Comparison of ENCODE assay signal across 8 cellular contexts in genomic region chr19:47746129-47746528, GRCh38. TPM values are rescaled to one million over a fixed set of nuclear protein-coding genes. Genes with fewer than 3 reads are reported as not detected.
A peak's percentile ranks its signal among the peaks of the same experiment; 100 is the strongest.
DNase-seq lines count a peak whose midpoint lies in the region; ATAC-seq, FAIRE-seq and TF ChIP-seq lines count a peak whose summit lies in the region.
"Not testable (repeated sequence)": the region's sequence is repeated elsewhere in the genome, so short reads cannot be mapped to it uniquely, and the experiment has no call there.
"Had no signal": no experiment of that assay in that cellular context is flagged by ENCODE, and none has a peak within 500 bp of the region (broad histone marks: within the 10 kb centered on the region; RNA-seq: fewer than 3 reads in every experiment).

No MANE protein-coding gene starts in this region.

- H2AFZ ChIP-seq in SK-N-SH (ENCODE audit: low read depth); K562 (ENCODE audit: low read depth, low read length): not testable (repeated sequence)

- not testable (repeated sequence) for FAIRE-seq in K562 (lab: Jason Lieb, UNC)

- peak overlapping the region; percentile 90 to 98 for H3K27ac Mint-ChIP-seq in natural killer cell treated with Interleukin-12 subunit alpha and Interleukin-12 subunit beta and Interleukin-15 and Interleukin-18, amount 100 ng/mL, for 72 hours

- H3K27ac ChIP-seq in SK-N-SH (ENCODE audit: low read depth in 2 of 2, low read length in 1 of 2) = peak overlapping the region in 1 of 2 experiments; percentile 97; a peak in 1 of 4 replicates
- H3K27ac ChIP-seq in K562 (ENCODE audit: extremely low read depth, low read depth, low read length) = peak overlapping the region; percentile 94
- peak overlapping the region in 2 of 4 donors; percentile 94 to 98 for H3K27ac ChIP-seq in gastroesophageal sphincter
- not testable (repeated sequence) for H3K27ac ChIP-seq in thoracic aorta

- H3K9me2 ChIP-seq in SK-N-SH = not testable (repeated sequence)

- POLR2A ChIA-PET in SK-N-SH (lab: Yijun Ruan, JAX) (interaction anchor here (0.5 to 0.9 kb wide), 4 partner anchors 11 to 1372 kb away, joined by 3 to 5 read pairs (median 4); no protein-coding TSS in a partner anchor), K562 (lab: Yijun Ruan, JAX) (interaction anchor here (0.6 to 3.6 kb wide), 10 partner anchors 10 to 645 kb away, joined by 3 to 17 read pairs (median 6); partner anchors contain the start of genes EHD2 and KDELR1)

- in situ Hi-C loops in K562 (cut with MboI) = not testable (repeated sequence)

- TSS peak; percentile 66 for BruUV-seq in K562 (replicated peaks; lab: Mats Ljungman, UMichigan)

- not testable (repeated sequence) for TF ChIP-seq CTCF in GM12875 (IDR thresholded peaks at IDR 0.05; ENCODE audit: borderline replicate concordance, insufficient read depth, low read depth, low read length); SK-N-SH (IDR thresholded peaks at IDR 0.05); K562 (IDR thresholded peaks at IDR 0.05 in 2 of 3, conservative IDR thresholded peaks at IDR 0.05 in 1 of 3; ENCODE audit: insufficient read depth in 2 of 3, low read depth in 1 of 3, low read length in 3 of 3); gastroesophageal sphincter (IDR thresholded peaks at IDR 0.05); thoracic aorta (IDR thresholded peaks at IDR 0.05)

- H3K79me2 ChIP-seq in SK-N-SH (ENCODE audit: insufficient read depth) (peaks cover 41% of the 10 kb centered on the region), K562 (ENCODE audit: control insufficient read depth, insufficient read depth, low read length) (peaks cover 46% of the 10 kb centered on the region)

- H3K4me3 ChIP-seq in GM12875 (ENCODE audit: low read depth, low read length) (peak overlapping the region; percentile 71), SK-N-SH (ENCODE audit: low read depth in 2 of 2, low read length in 1 of 2) (peak overlapping the region; percentile 65 to 83), K562 (peak overlapping the region; percentile 85), gastroesophageal sphincter (peak overlapping the region; percentile 65 to 67), thoracic aorta (peak overlapping the region; percentile 95)

- H3K4me1 ChIP-seq in SK-N-SH (ENCODE audit: control insufficient read depth in 1 of 2, insufficient read depth in 2 of 2, low read depth in 1 of 2, low read length in 1 of 2) = peaks cover 12 to 14% of the 10 kb centered on the region in 2 experiments; a peak in 1 of 4 replicates
- H3K4me1 ChIP-seq in K562 (replicated peaks in 1 of 2; ENCODE audit: control insufficient read depth in 2 of 2, insufficient read depth in 2 of 2, low read length in 2 of 2) = peaks cover 29 to 33% of the 10 kb centered on the region in 2 experiments
- H3K4me1 ChIP-seq in gastroesophageal sphincter = peaks cover 0 to 78% (median 25%) of the 10 kb centered on the region in 3 donors
- peaks cover 31 to 37% of the 10 kb centered on the region in 2 donors for H3K4me1 ChIP-seq in thoracic aorta (ENCODE audit: control insufficient read depth in 1 of 2, low read depth in 2 of 2)

- not testable (repeated sequence) for TF ChIP-seq RAD21 in SK-N-SH (IDR thresholded peaks at IDR 0.05; ENCODE audit: low read length); K562 (CRISPR knock-in tag; conservative IDR thresholded peaks at IDR 0.05 in 1 of 2, IDR thresholded peaks at IDR 0.05 in 1 of 2)

- not testable (repeated sequence) for H3K9me1 ChIP-seq in K562 (ENCODE audit: control insufficient read depth, insufficient read depth, low read length)

- DNase-seq in SK-N-SH; K562 (ENCODE audit: extremely low read depth in 1 of 4, low spot score in 3 of 4); natural killer cell treated with Interleukin-12 subunit alpha and Interleukin-12 subunit beta and Interleukin-15 and Interleukin-18, amount 100 ng/mL, for 72 hours (ENCODE audit: low spot score); thoracic aorta (ENCODE audit: low spot score): not testable (repeated sequence)

- H3K27me3 Mint-ChIP-seq in natural killer cell treated with Interleukin-12 subunit alpha and Interleukin-12 subunit beta and Interleukin-15 and Interleukin-18, amount 100 ng/mL, for 72 hours = not testable (repeated sequence)

- H3K4me3 Mint-ChIP-seq in natural killer cell treated with Interleukin-12 subunit alpha and Interleukin-12 subunit beta and Interleukin-15 and Interleukin-18, amount 100 ng/mL, for 72 hours = peak overlapping the region; percentile 94

- H3K27me3 ChIP-seq in SK-N-SH (ENCODE audit: insufficient read depth); K562 (ENCODE audit: control insufficient read depth in 2 of 2, insufficient read depth in 2 of 2, low read length in 2 of 2); gastroesophageal sphincter; thoracic aorta (replicated peaks; ENCODE audit: insufficient read depth): not testable (repeated sequence)

- H3K36me3 Mint-ChIP-seq in natural killer cell treated with Interleukin-12 subunit alpha and Interleukin-12 subunit beta and Interleukin-15 and Interleukin-18, amount 100 ng/mL, for 72 hours = not testable (repeated sequence)

- H3F3A ChIP-seq in SK-N-SH (replicated peaks; ENCODE audit: insufficient read depth) = peaks cover 28% of the 10 kb centered on the region

- H3K9ac ChIP-seq in SK-N-SH (peak overlapping the region; percentile 83; the same call in 1 of the 2 replicates), K562 (ENCODE audit: insufficient read depth in 1 of 2, low read depth in 2 of 2, low read length in 2 of 2) (peak overlapping the region; percentile 90)

- 46% methylated on average over 17 of the region's 17 CpGs for WGBS in SK-N-SH (ENCODE audit: low lambda C conversion rate)
- WGBS in K562 (ENCODE audit: insufficient coverage, low coverage, missing lambda C conversion rate) = 4% methylated on average over 9 of the region's 17 CpGs
- 60 to 66% methylated on average over 3 to 17 of the region's 17 CpGs for WGBS in gastroesophageal sphincter (ENCODE audit: low coverage in 1 of 2), 2 donors

- H3K9me3 Mint-ChIP-seq in natural killer cell treated with Interleukin-12 subunit alpha and Interleukin-12 subunit beta and Interleukin-15 and Interleukin-18, amount 100 ng/mL, for 72 hours = not testable (repeated sequence)

- not testable (repeated sequence) for TF ChIP-seq EP300 in SK-N-SH (IDR thresholded peaks at IDR 0.05; ENCODE audit: borderline replicate concordance in 1 of 2, low read depth in 1 of 2, low read length in 1 of 2); K562 (IDR thresholded peaks at IDR 0.05; ENCODE audit: low read length); gastroesophageal sphincter (IDR thresholded peaks at IDR 0.05)

- not testable (repeated sequence) for ATAC-seq in K562; gastroesophageal sphincter; natural killer cell treated with Interleukin-12 subunit alpha and Interleukin-12 subunit beta and Interleukin-15 and Interleukin-18, amount 100 ng/mL, for 72 hours; thoracic aorta (ENCODE audit: insufficient number of reproducible peaks, low FRiP score, low read depth)

- H4K20me1 ChIP-seq in SK-N-SH (ENCODE audit: insufficient read depth) = peaks cover 10% of the 10 kb centered on the region; the same call in 1 of the 2 replicates
- H4K20me1 ChIP-seq in K562 (replicated peaks; ENCODE audit: control insufficient read depth, insufficient read depth, low read length) = not testable (repeated sequence)

- CTCF ChIA-PET in SK-N-SH (lab: Yijun Ruan, JAX) = interaction anchor here (1.5 to 17.6 kb wide), 4 partner anchors 10 to 238 kb away, joined by 5 to 475 read pairs (median 8); partner anchors contain the start of gene EHD2
- CTCF ChIA-PET in K562 (lab: Yijun Ruan, JAX; ENCODE audit: low intra/inter-chr PET ratio) = not testable (repeated sequence)

- intact Hi-C loops in K562 (cut with micrococcal nuclease) = not testable (repeated sequence)

- TF ChIP-seq POLR2A in K562 (conservative IDR thresholded peaks at IDR 0.05); gastroesophageal sphincter (IDR thresholded peaks at IDR 0.05): not testable (repeated sequence)

- peaks cover 21 to 30% of the 10 kb centered on the region in 2 donors for H3K4me1 Mint-ChIP-seq in natural killer cell treated with Interleukin-12 subunit alpha and Interleukin-12 subunit beta and Interleukin-15 and Interleukin-18, amount 100 ng/mL, for 72 hours (ENCODE audit: low read depth in 2 of 2)

- H3K36me3 ChIP-seq in SK-N-SH (replicated peaks in 1 of 2; ENCODE audit: control insufficient read depth in 1 of 2, insufficient read depth in 2 of 2, low read length in 1 of 2) (peaks cover 29 to 43% of the 10 kb centered on the region in 2 experiments), K562 (ENCODE audit: control insufficient read depth, insufficient read depth, low read length) (peaks cover 55% of the 10 kb centered on the region), gastroesophageal sphincter (peaks cover 0 to 56% of the 10 kb centered on the region in 2 donors), thoracic aorta (peaks cover 34% of the 10 kb centered on the region)

- H3K4me2 ChIP-seq in SK-N-SH = peak overlapping the region; percentile 73
- H3K4me2 ChIP-seq in K562 (ENCODE audit: insufficient read depth, low read length) = peak overlapping the region; percentile 72

- H3K9me3 ChIP-seq in SK-N-SH; K562 (replicated peaks; ENCODE audit: control insufficient read depth, insufficient read depth, low read depth, low read length); gastroesophageal sphincter; thoracic aorta: not testable (repeated sequence)

RNA-seq across cellular contexts. Expression of gene NOP53, which starts 0.8 kb away (rescaled TPM):
- 198 and 275 TPM in 2 replicates for polyA plus RNA-seq in SK-N-SH (2012; rRNA removed)
- 210 and 240 TPM in 2 replicates for polyA plus RNA-seq in SK-N-SH (2012; cell fraction: cytosol; rRNA removed)
- 139 and 241 TPM in 2 replicates for polyA plus RNA-seq in SK-N-SH (2012; cell fraction: nucleus; rRNA removed)
- total RNA-seq in K562 (2011; cell fraction: chromatin; rRNA removed; ENCODE audit: low replicate concordance) = 71.9 and 141 TPM in 2 replicates
- total RNA-seq in K562 (2011; cell fraction: nucleolus; rRNA removed) = 125 and 129 TPM in 2 replicates
- 105 and 135 TPM in 2 replicates for total RNA-seq in K562 (2011; cell fraction: nucleoplasm; rRNA removed)
- total RNA-seq in K562 (2014; rRNA removed) = 254 and 304 TPM in 2 replicates
- total RNA-seq in K562 (2014; rRNA removed; fragmentation: Illumina TruSeq; extraction: Trizol) = 97.1 and 111 TPM in 2 replicates
- total RNA-seq in K562 (2015; rRNA removed; fragmentation: Illumina TruSeq; extraction: Trizol) = 139 and 145 TPM in 2 replicates
- 207 and 231 TPM in 2 replicates for total RNA-seq in K562 (2021)
- polyA plus RNA-seq in K562 (2011; rRNA removed) = 146 and 189 TPM in 2 replicates
- 121 and 183 TPM in 2 replicates for polyA plus RNA-seq in K562 (2011; cell fraction: cytosol; rRNA removed)
- polyA plus RNA-seq in K562 (2011; cell fraction: nucleus; rRNA removed) = 86.3 and 109 TPM in 2 replicates
- polyA plus RNA-seq in K562 (2012) = 423 and 620 TPM in 2 replicates
- polyA plus RNA-seq in K562 (2014; fragmentation: Illumina TruSeq; extraction: Trizol) = 113 and 268 TPM in 2 replicates
- polyA plus RNA-seq in K562 (2014; fragmentation: Nextera tagmentation; extraction: Ambion mirVana) = 1 to 10 TPM; 6.5 to 7.0 TPM
- polyA plus RNA-seq in K562 (2014; rRNA removed) = 257 and 274 TPM in 2 replicates
- 48.0 and 49.6 TPM in 2 replicates for polyA minus RNA-seq in K562 (2011; rRNA and poly(A)+ RNA removed)
- polyA minus RNA-seq in K562 (2011; cell fraction: cytosol; rRNA and poly(A)+ RNA removed) = 107 and 130 TPM in 2 replicates
- 35.7 and 49.4 TPM in 2 replicates for polyA minus RNA-seq in K562 (2011; cell fraction: nucleus; rRNA and poly(A)+ RNA removed)
- total RNA-seq in gastroesophageal sphincter = 100 to 1,000 TPM; 332 to 592 (median 362) TPM
- 100 to 1,000 TPM; 180 to 213 TPM for total RNA-seq in natural killer cell treated with Interleukin-12 subunit alpha and Interleukin-12 subunit beta and Interleukin-15 and Interleukin-18, amount 100 ng/mL, for 72 hours
- total RNA-seq in thoracic aorta = 100 to 1,000 TPM; 189 to 220 TPM

RNA-seq across cellular contexts. Expression of gene SELENOW, which starts 32.4 kb away (rescaled TPM):
- polyA plus RNA-seq in SK-N-SH (2012; rRNA removed) (316 and 335 TPM in 2 replicates), K562 (2011; rRNA removed) (118 and 125 TPM in 2 replicates), K562 (2014; fragmentation: Illumina TruSeq; extraction: Trizol) (117 and 153 TPM in 2 replicates), K562 (2014; fragmentation: Nextera tagmentation; extraction: Ambion mirVana) (100 to 1,000 TPM; 268 to 279 TPM), K562 (2014; rRNA removed) (156 and 183 TPM in 2 replicates)
- polyA plus RNA-seq in SK-N-SH (2012; cell fraction: cytosol; rRNA removed) = 276 and 313 TPM in 2 replicates
- 108 and 116 TPM in 2 replicates for polyA plus RNA-seq in SK-N-SH (2012; cell fraction: nucleus; rRNA removed)
- 41.1 and 91.2 TPM in 2 replicates for total RNA-seq in K562 (2011; cell fraction: chromatin; rRNA removed; ENCODE audit: low replicate concordance)
- total RNA-seq in K562 (2011; cell fraction: nucleolus; rRNA removed) = 75.2 and 79.4 TPM in 2 replicates
- total RNA-seq in K562 (2011; cell fraction: nucleoplasm; rRNA removed) = 97.1 and 146 TPM in 2 replicates
- total RNA-seq in K562 (2014; rRNA removed) (191 and 212 TPM in 2 replicates), K562 (2014; rRNA removed; fragmentation: Illumina TruSeq; extraction: Trizol) (78.3 and 95.2 TPM in 2 replicates), K562 (2015; rRNA removed; fragmentation: Illumina TruSeq; extraction: Trizol) (168 and 181 TPM in 2 replicates), K562 (2021) (91.9 and 103 TPM in 2 replicates), gastroesophageal sphincter (1,000 to 10,000 TPM; 1,196 to 1,646 (median 1,370) TPM), thoracic aorta (1,000 to 10,000 TPM in 1 of 2 donors, 100 to 1,000 TPM in 1; 504 to 1,102 TPM)
- 146 and 188 TPM in 2 replicates for polyA plus RNA-seq in K562 (2011; cell fraction: cytosol; rRNA removed)
- 94.7 and 118 TPM in 2 replicates for polyA plus RNA-seq in K562 (2011; cell fraction: nucleus; rRNA removed)
- 63.8 and 102 TPM in 2 replicates for polyA plus RNA-seq in K562 (2012)
- 20.4 and 23.9 TPM in 2 replicates for polyA minus RNA-seq in K562 (2011; rRNA and poly(A)+ RNA removed)
- 24.2 and 24.3 TPM in 2 replicates for polyA minus RNA-seq in K562 (2011; cell fraction: cytosol; rRNA and poly(A)+ RNA removed)
- 17.6 and 19.3 TPM in 2 replicates for polyA minus RNA-seq in K562 (2011; cell fraction: nucleus; rRNA and poly(A)+ RNA removed)
- 100 to 1,000 TPM in 1 of 2 donors, 10 to 100 TPM in 1; 68.9 to 118 TPM for total RNA-seq in natural killer cell treated with Interleukin-12 subunit alpha and Interleukin-12 subunit beta and Interleukin-15 and Interleukin-18, amount 100 ng/mL, for 72 hours

RNA-seq across cellular contexts. Expression of gene EHD2, which starts 32.9 kb away (rescaled TPM):
- polyA plus RNA-seq in SK-N-SH (2012; rRNA removed) = 26.3 and 55.5 TPM in 2 replicates
- polyA plus RNA-seq in SK-N-SH (2012; cell fraction: cytosol; rRNA removed) = 28.1 and 43.3 TPM in 2 replicates
- 47.4 and 49.0 TPM in 2 replicates for polyA plus RNA-seq in SK-N-SH (2012; cell fraction: nucleus; rRNA removed)
- 11.5 and 24.1 TPM in 2 replicates for total RNA-seq in K562 (2011; cell fraction: chromatin; rRNA removed; ENCODE audit: low replicate concordance)
- 15.1 and 17.2 TPM in 2 replicates for total RNA-seq in K562 (2011; cell fraction: nucleolus; rRNA removed)
- total RNA-seq in K562 (2011; cell fraction: nucleoplasm; rRNA removed) = 13.1 and 17.8 TPM in 2 replicates
- total RNA-seq in K562 (2014; rRNA removed) = 4.3 and 5.9 TPM in 2 replicates
- total RNA-seq in K562 (2014; rRNA removed; fragmentation: Illumina TruSeq; extraction: Trizol) = 1.6 and 1.8 TPM in 2 replicates
- 1.8 and 2.3 TPM in 2 replicates for total RNA-seq in K562 (2015; rRNA removed; fragmentation: Illumina TruSeq; extraction: Trizol)
- total RNA-seq in K562 (2021) = 26.3 and 32.2 TPM in 2 replicates
- 3.0 and 9.6 TPM in 2 replicates for polyA plus RNA-seq in K562 (2011; rRNA removed)
- 6.5 and 11.7 TPM in 2 replicates for polyA plus RNA-seq in K562 (2011; cell fraction: cytosol; rRNA removed)
- polyA plus RNA-seq in K562 (2011; cell fraction: nucleus; rRNA removed) = 5.3 and 11.9 TPM in 2 replicates
- polyA plus RNA-seq in K562 (2012) = 20.4 and 23.6 TPM in 2 replicates
- polyA plus RNA-seq in K562 (2014; fragmentation: Illumina TruSeq; extraction: Trizol) = 14.7 and 15.3 TPM in 2 replicates
- 1 to 10 TPM; 1.7 to 2.1 TPM for polyA plus RNA-seq in K562 (2014; fragmentation: Nextera tagmentation; extraction: Ambion mirVana)
- polyA plus RNA-seq in K562 (2014; rRNA removed) = 7.5 and 9.0 TPM in 2 replicates
- polyA minus RNA-seq in K562 (2011; rRNA and poly(A)+ RNA removed) = 4.3 and 4.9 TPM in 2 replicates
- polyA minus RNA-seq in K562 (2011; cell fraction: cytosol; rRNA and poly(A)+ RNA removed) = 31.8 and 37.0 TPM in 2 replicates
- polyA minus RNA-seq in K562 (2011; cell fraction: nucleus; rRNA and poly(A)+ RNA removed) = 7.6 and 8.9 TPM in 2 replicates
- total RNA-seq in gastroesophageal sphincter = 100 to 1,000 TPM; 149 to 383 (median 159) TPM
- total RNA-seq in natural killer cell treated with Interleukin-12 subunit alpha and Interleukin-12 subunit beta and Interleukin-15 and Interleukin-18, amount 100 ng/mL, for 72 hours = not detected
- 100 to 1,000 TPM; 141 to 195 TPM for total RNA-seq in thoracic aorta

RNA-seq across cellular contexts. Expression of gene TPRX1, which starts 58.2 kb away (rescaled TPM):
- polyA plus RNA-seq in SK-N-SH (2012; rRNA removed) (not detected in 2 replicates), K562 (2011; rRNA removed) (not detected in 2 replicates), K562 (2014; fragmentation: Illumina TruSeq; extraction: Trizol) (not detected in 2 replicates), K562 (2014; fragmentation: Nextera tagmentation; extraction: Ambion mirVana) (not detected), K562 (2014; rRNA removed) (not detected in 2 replicates)
- polyA plus RNA-seq in SK-N-SH (2012; cell fraction: cytosol; rRNA removed) = 0.01 TPM in 1 of 2 replicates, not detected in the other
- polyA plus RNA-seq in SK-N-SH (2012; cell fraction: nucleus; rRNA removed) = not detected in 2 replicates
- not detected in 2 replicates for total RNA-seq in K562 (2011; cell fraction: chromatin; rRNA removed; ENCODE audit: low replicate concordance)
- not detected in 2 replicates for total RNA-seq in K562 (2011; cell fraction: nucleolus; rRNA removed)
- total RNA-seq in K562 (2011; cell fraction: nucleoplasm; rRNA removed) = not detected in 2 replicates
- total RNA-seq in K562 (2014; rRNA removed) (not detected in 2 replicates), K562 (2014; rRNA removed; fragmentation: Illumina TruSeq; extraction: Trizol) (not detected in 2 replicates), K562 (2015; rRNA removed; fragmentation: Illumina TruSeq; extraction: Trizol) (not detected in 2 replicates), K562 (2021) (not detected in 2 replicates), gastroesophageal sphincter (not detected), thoracic aorta (not detected)
- not detected in 2 replicates for polyA plus RNA-seq in K562 (2011; cell fraction: cytosol; rRNA removed)
- not detected in 2 replicates for polyA plus RNA-seq in K562 (2011; cell fraction: nucleus; rRNA removed)
- polyA plus RNA-seq in K562 (2012) = not detected in 2 replicates
- polyA minus RNA-seq in K562 (2011; rRNA and poly(A)+ RNA removed) = not detected in 2 replicates
- not detected in 2 replicates for polyA minus RNA-seq in K562 (2011; cell fraction: cytosol; rRNA and poly(A)+ RNA removed)
- not detected in 2 replicates for polyA minus RNA-seq in K562 (2011; cell fraction: nucleus; rRNA and poly(A)+ RNA removed)
- not detected for total RNA-seq in natural killer cell treated with Interleukin-12 subunit alpha and Interleukin-12 subunit beta and Interleukin-15 and Interleukin-18, amount 100 ng/mL, for 72 hours
- total RNA-seq: Daoy, Right ventricle myocardium superior had no signal

Comparison
In these comparisons a context has a peak if more than half of its experiments do, and no peak if none do; other contexts are left out.
1. RNA of gene EHD2, which starts 32.9 kb away (total RNA-seq): 141 to 195 TPM in thoracic aorta and 149 to 383 TPM in gastroesophageal sphincter; 1.6 to 32.2 TPM in K562 and not detected in natural killer cell treated with Interleukin-12 subunit alpha and Interleukin-12 subunit beta and Interleukin-15 and Interleukin-18, amount 100 ng/mL, for 72 hours; every median in the first group is over 4 times any median in the second.
2. Peak in every context shown above with its lines, with median percentiles within 50 percentile points of each other: H3K4me3 ChIP-seq.